ENCODE assay signal across 18 cellular contexts in genomic region chr1:56235909-56236510, GRCh38.
DNase-seq lines count a peak whose midpoint lies in the region; ATAC-seq, FAIRE-seq and TF ChIP-seq lines count a peak whose summit lies in the region.
"Had no signal": no experiment of that assay in that cellular context is flagged by ENCODE, and none has a peak within 500 bp of the region (broad histone marks: within the 10 kb centered on the region; RNA-seq: fewer than 3 reads in every experiment).

No MANE protein-coding gene starts in this region.

- no peak overlapping the region for H2BK20ac ChIP-seq in H1 (ENCODE audit: low read length)

- H3K4me1 ChIP-seq in H1 (replicated peaks in 1 of 4; ENCODE audit: control insufficient read depth in 3 of 4, insufficient read depth in 4 of 4, low read length in 3 of 4) (no peaks in the 10 kb centered on the region), ovary (ENCODE audit: insufficient read depth) (no peaks in the 10 kb centered on the region), Peyer's patch (no peaks in the 10 kb centered on the region)
- H3K4me1 ChIP-seq: BLaER1 treated with 17β-estradiol and CSF1 and Interleukin-3, amounts not matched to agents 10 nM and 100 nM; HAP-1 had no signal

- TF ChIP-seq RAD21 in H1 (IDR thresholded peaks at IDR 0.05 in 1 of 2, conservative IDR thresholded peaks at IDR 0.05 in 1 of 2; ENCODE audit: low read depth in 2 of 2, low read length in 2 of 2), result peak; percentile 9 to 27; a peak in 2 of 4 replicates

- no peak overlapping the region for H3K9ac ChIP-seq in H1 (replicated peaks in 1 of 4; ENCODE audit: extremely low read depth in 1 of 4, low read depth in 3 of 4, low read length in 3 of 4)
- H3K9ac ChIP-seq: BLaER1 treated with 17β-estradiol and CSF1 and Interleukin-3, amounts not matched to agents 10 nM and 100 nM; KMS-11 had no signal

- H4K5ac ChIP-seq in H1 (ENCODE audit: insufficient read length, low read depth, low read length), result no peak overlapping the region

- no peaks in the 10 kb centered on the region for H3K36me3 ChIP-seq in H1 (ENCODE audit: control insufficient read depth in 2 of 4, insufficient read depth in 4 of 4, low read length in 3 of 4)
- no peaks in the 10 kb centered on the region for H3K36me3 ChIP-seq in ovary
- no peaks in the 10 kb centered on the region for H3K36me3 ChIP-seq in Peyer's patch
- H3K36me3 ChIP-seq: BLaER1 treated with 17β-estradiol and CSF1 and Interleukin-3, amounts not matched to agents 10 nM and 100 nM; HAP-1 had no signal

- no peak overlapping the region for H2BK120ac ChIP-seq in H1 (replicated peaks; ENCODE audit: low read depth, low read length)

- no peaks in the 10 kb centered on the region for H3K79me2 ChIP-seq in H1 (ENCODE audit: control insufficient read depth in 1 of 2, insufficient read depth in 2 of 2, low read length in 2 of 2)

- no peaks in the 10 kb centered on the region for H3K79me1 ChIP-seq in H1 (ENCODE audit: low read depth, low read length)

- no peak overlapping the region for H3K18ac ChIP-seq in H1 (ENCODE audit: extremely low read depth, low read length)

- no peak overlapping the region for H3K27ac ChIP-seq in H1 (ENCODE audit: low read depth, low read length)
- no peak overlapping the region for H3K27ac ChIP-seq in ovary
- H3K27ac ChIP-seq in Peyer's patch, result no peak overlapping the region
- H3K27ac ChIP-seq: BLaER1 treated with 17β-estradiol and CSF1 and Interleukin-3, amounts not matched to agents 10 nM and 100 nM; HL-60; KMS-11 had no signal

- FAIRE-seq in H1 (lab: Jason Lieb, UNC), result no peak

- no peak for TF ChIP-seq CTCF in H1 (IDR thresholded peaks at IDR 0.05; ENCODE audit: control extremely low read depth in 1 of 3, insufficient read depth in 1 of 3, low read depth in 1 of 3, low read length in 3 of 3)
- no peak for TF ChIP-seq CTCF in neural crest cell (conservative IDR thresholded peaks at IDR 0.05)
- no peak for TF ChIP-seq CTCF in ovary (IDR thresholded peaks at IDR 0.05)
- no peak for TF ChIP-seq CTCF in Peyer's patch (IDR thresholded peaks at IDR 0.05)

- no peak overlapping the region for H3K4me3 Mint-ChIP-seq in neural crest cell
- H3K4me3 Mint-ChIP-seq: B cell; CD8-positive, alpha-beta T cell had no signal

- peaks cover 6% of the 10 kb centered on the region for H3K36me3 Mint-ChIP-seq in neural crest cell (ENCODE audit: low read depth)
- H3K36me3 Mint-ChIP-seq: CD8-positive, alpha-beta T cell had no signal

- no peaks in the 10 kb centered on the region for H3K4me1 Mint-ChIP-seq in neural crest cell
- H3K4me1 Mint-ChIP-seq: B cell had no signal

- no peak overlapping the region for H2BK12ac ChIP-seq in H1 (ENCODE audit: low read depth, low read length)

- H3K56ac ChIP-seq in H1 (replicated peaks; ENCODE audit: insufficient read length, low read depth, low read length), result no peak overlapping the region

- no peak overlapping the region for H4K91ac ChIP-seq in H1 (replicated peaks; ENCODE audit: insufficient read length, low read length)

- H3K27ac Mint-ChIP-seq in neural crest cell (ENCODE audit: unreplicated experiment), result peak overlapping the region; percentile 7
- H3K27ac Mint-ChIP-seq: B cell; CD8-positive, alpha-beta T cell had no signal

- H2AFZ ChIP-seq in H1 (ENCODE audit: low read length), result no peak overlapping the region

- ATAC-seq in HG02759 (IDR thresholded peaks at IDR 0.05; ENCODE audit: unreplicated experiment), result no peak
- ATAC-seq: CD8-positive, alpha-beta T cell had no signal

- H3K27me3 Mint-ChIP-seq in neural crest cell (ENCODE audit: low read depth), result no peaks in the 10 kb centered on the region

- intact Hi-C loops in ovary (cut with DNase I), result no loop called here

- H3K23me2 ChIP-seq in H1 (ENCODE audit: low read depth, low read length), result no peaks in the 10 kb centered on the region

- no peaks in the 10 kb centered on the region for H4K20me1 ChIP-seq in H1 (replicated peaks in 1 of 2; ENCODE audit: control insufficient read depth in 1 of 2, insufficient read depth in 2 of 2, low read length in 2 of 2)
- H4K20me1 ChIP-seq: BLaER1 treated with 17β-estradiol and CSF1 and Interleukin-3, amounts not matched to agents 10 nM and 100 nM had no signal

- no peak overlapping the region for H4K8ac ChIP-seq in H1 (ENCODE audit: extremely low read depth, insufficient read depth, low read length)

- no peak overlapping the region for H3K4me2 ChIP-seq in H1 (ENCODE audit: insufficient read depth in 1 of 2, low read depth in 2 of 2, low read length in 2 of 2)
- H3K4me2 ChIP-seq: BLaER1 treated with 17β-estradiol and CSF1 and Interleukin-3, amounts not matched to agents 10 nM and 100 nM; KMS-11 had no signal

- H3K9me3 ChIP-seq in H1 (ENCODE audit: insufficient read depth in 2 of 2, low read depth in 1 of 2, low read length in 1 of 2) (no peaks in the 10 kb centered on the region), ovary (no peaks in the 10 kb centered on the region), Peyer's patch (no peaks in the 10 kb centered on the region)
- H3K9me3 ChIP-seq: HAP-1 had no signal

- TF ChIP-seq POLR2A in H1 (IDR thresholded peaks at IDR 0.05; ENCODE audit: control extremely low read depth in 1 of 2, low read depth in 2 of 2, low read length in 2 of 2) (no peak), ovary (IDR thresholded peaks at IDR 0.05) (no peak), Peyer's patch (IDR thresholded peaks at IDR 0.05) (no peak)

- H3K4ac ChIP-seq in H1 (replicated peaks; ENCODE audit: insufficient read length, low read depth, low read length), result no peak overlapping the region

- no peak overlapping the region for H2BK5ac ChIP-seq in H1 (ENCODE audit: low read depth, low read length)

- H2AK5ac ChIP-seq in H1 (ENCODE audit: low read depth, low read length), result no peak overlapping the region

- no peak overlapping the region for H2BK15ac ChIP-seq in H1 (ENCODE audit: low read length)

- TF ChIP-seq EP300 in H1 (IDR thresholded peaks at IDR 0.05; ENCODE audit: borderline replicate concordance in 1 of 2, low read depth in 2 of 2, low read length in 2 of 2) (no peak), ovary (IDR thresholded peaks at IDR 0.05) (no peak)

- H3K23ac ChIP-seq in H1 (ENCODE audit: insufficient read length), result no peak overlapping the region

- POLR2A ChIA-PET in H1 (lab: Charles Lee; ENCODE audit: partially characterized antibody), result no interaction called here

- WGBS in H1 (ENCODE audit: extremely low coverage in 1 of 2, insufficient coverage in 1 of 2, insufficient read length in 1 of 2, insufficient replicate concordance in 2 of 2, low coverage in 1 of 2, low lambda C conversion rate in 2 of 2, missing lambda C conversion rate in 1 of 2), 2 experiments, result 76% methylated on average over 2 of the region's 2 CpGs; no CpG with 5 or more reads in 1 of the 2 experiments
- WGBS in ovary, 3 donors, result 66 to 76% (median 67%) methylated on average over 2 of the region's 2 CpGs

- no peak overlapping the region for H3K14ac ChIP-seq in H1 (ENCODE audit: insufficient read length)

- H3K4me3 ChIP-seq in H1 (ENCODE audit: extremely low read depth in 1 of 4, insufficient read depth in 2 of 4, low read depth in 3 of 4, low read length in 4 of 4) (no peak overlapping the region), ovary (no peak overlapping the region), Peyer's patch (no peak overlapping the region)
- H3K4me3 ChIP-seq: BLaER1 treated with 17β-estradiol and CSF1 and Interleukin-3, amounts not matched to agents 10 nM and 100 nM; HAP-1 had no signal

- peaks cover 6% of the 10 kb centered on the region for H3K9me3 Mint-ChIP-seq in neural crest cell

- CTCF ChIA-PET in H1 (lab: Charles Lee; ENCODE audit: partially characterized antibody), result interaction anchor here (1.6 kb wide), 1 partner anchor 348 kb away, joined by 4 read pairs; no protein-coding TSS in a partner anchor

- peak; percentile 13 for DNase-seq in EL
- peak; percentile 3 for DNase-seq in HuH-7.5 (ENCODE audit: low spot score)
- no peak for DNase-seq in H1 (ENCODE audit: low read depth in 1 of 2, low spot score in 2 of 2)
- DNase-seq in neural crest cell (ENCODE audit: low read depth, low spot score), result no peak
- DNase-seq in ovary, result no peak
- DNase-seq in Peyer's patch, result no peak
- DNase-seq in central memory CD4-positive, alpha-beta T cell, result no peak
- DNase-seq: CD8-positive, alpha-beta T cell; DMS 273 treated with DMSO at 0.1 percent for 48 hours; DMS53; DND-41; GF-D8 had no signal

- H3K27me3 ChIP-seq in H1 (replicated peaks in 1 of 4; ENCODE audit: control insufficient read depth in 3 of 4, extremely low read depth in 1 of 4, insufficient read depth in 3 of 4, low read length in 3 of 4) (no peaks in the 10 kb centered on the region), ovary (no peaks in the 10 kb centered on the region), Peyer's patch (no peaks in the 10 kb centered on the region)

TF ChIP-seq in H1, 55 proteins besides CTCF, POLR2A, EP300 and RAD21 (continues in another document):
- TF ChIP-seq SIN3A (conservative IDR thresholded peaks at IDR 0.05 in 1 of 2, IDR thresholded peaks at IDR 0.05 in 1 of 2; ENCODE audit: low read depth in 1 of 2, low read length in 2 of 2), result no peak
- no peak for TF ChIP-seq PHF8 (conservative IDR thresholded peaks at IDR 0.05; ENCODE audit: low read depth, low read length)
- no peak for TF ChIP-seq SUZ12 (IDR thresholded peaks at IDR 0.05; ENCODE audit: low read length)
- TF ChIP-seq TEAD4 (IDR thresholded peaks at IDR 0.05; ENCODE audit: low read depth, low read length), result no peak
- no peak for TF ChIP-seq KDM1A (IDR thresholded peaks at IDR 0.05; ENCODE audit: borderline replicate concordance, low read length)
- TF ChIP-seq, protein P1, sequence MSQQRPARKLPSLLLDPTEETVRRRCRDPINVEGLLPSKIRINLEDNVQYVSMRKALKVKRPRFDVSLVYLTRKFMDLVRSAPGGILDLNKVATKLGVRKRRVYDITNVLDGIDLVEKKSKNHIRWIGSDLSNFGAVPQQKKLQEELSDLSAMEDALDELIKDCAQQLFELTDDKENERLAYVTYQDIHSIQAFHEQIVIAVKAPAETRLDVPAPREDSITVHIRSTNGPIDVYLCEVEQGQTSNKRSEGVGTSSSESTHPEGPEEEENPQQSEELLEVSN (IDR thresholded peaks at IDR 0.05), result no peak
- no peak for TF ChIP-seq RNF2 (IDR thresholded peaks at IDR 0.05; ENCODE audit: borderline replicate concordance, low read depth, low read length, missing control alignments, poor library complexity, severe bottlenecking)
- TF ChIP-seq CEBPB (IDR thresholded peaks at IDR 0.05; ENCODE audit: low read depth, low read length), result no peak

Comparison
In these comparisons a context has a peak if more than half of its experiments do, and no peak if none do; other contexts are left out.
1. DNase-seq: peak in EL (single experiment) and HuH-7.5 (single experiment); none in H1 (0 of 2), neural crest cell (single experiment), ovary (0 of 5), Peyer's patch (0 of 3) and central memory CD4-positive, alpha-beta T cell (single experiment).